In the genomic region with DNA sequence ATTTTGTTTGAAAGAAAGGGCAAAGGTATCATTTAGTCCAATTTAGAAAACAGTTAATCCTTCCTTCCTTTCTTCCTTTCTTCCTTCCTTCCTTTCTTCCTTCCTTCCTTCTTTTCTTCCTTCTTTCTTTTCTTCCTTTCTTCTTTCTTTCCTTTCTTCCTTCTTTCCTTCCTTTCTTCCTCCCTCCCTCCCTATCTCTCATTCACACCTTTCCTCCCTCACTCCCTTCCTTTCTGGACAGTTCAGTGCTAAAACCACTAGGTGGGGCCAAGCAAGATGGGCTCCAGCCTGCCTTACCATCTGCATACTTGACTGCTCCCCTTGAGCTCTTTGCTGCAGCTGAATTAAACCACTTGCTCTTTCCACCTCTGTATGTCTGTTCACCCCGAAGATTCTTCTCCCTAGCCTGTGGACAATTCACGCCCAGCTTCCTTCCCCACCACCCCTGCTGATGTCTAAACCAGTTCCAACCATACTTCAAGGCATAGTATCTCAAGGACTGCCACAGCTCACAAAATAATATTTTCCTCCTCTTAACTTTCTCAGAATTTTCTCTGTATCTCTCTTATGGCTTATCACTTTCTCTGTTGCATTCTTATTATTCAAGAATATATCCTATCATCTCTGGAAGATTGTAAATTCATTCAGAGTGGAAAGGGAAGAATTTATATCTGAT, we compare ENCODE assay signal across 8 cellular contexts.
DNase-seq lines count a peak whose midpoint lies in the region; ATAC-seq, FAIRE-seq and TF ChIP-seq lines count a peak whose summit lies in the region.

No MANE protein-coding gene starts in this region.

- no peak for ATAC-seq in GM21529 (IDR thresholded peaks at IDR 0.05; ENCODE audit: unreplicated experiment)

- no peaks in the 10 kb centered on the region for H3K36me3 Mint-ChIP-seq in endothelial cell (ENCODE audit: low read depth, unreplicated experiment)

- peak; percentile 77 for TF ChIP-seq CTCF in C4-2B (conservative IDR thresholded peaks at IDR 0.05)
- TF ChIP-seq CTCF in endothelial cell (IDR thresholded peaks at IDR 0.05; ENCODE audit: unreplicated experiment): peak; percentile 28

- no peak overlapping the region for H3K4me3 Mint-ChIP-seq in endothelial cell (ENCODE audit: unreplicated experiment)

- peak; percentile 1 for DNase-seq in GM19238 (ENCODE audit: insufficient read length, low spot score)
- peak; percentile 62 to 77 for DNase-seq in NCI-H1930 (lab: John Stamatoyannopoulos, UW)
- DNase-seq in endothelial cell (ENCODE audit: low spot score): no peak
- no peak for DNase-seq in activated T-cell treated with anti-CD3 and anti-CD28 coated beads, Interleukin-2, amount 50 U/mL, for 1 hour
- no peak for DNase-seq in NOMO-1 treated with dmso at 0.1 percent for 144 hours (lab: John Stamatoyannopoulos, UW; ENCODE audit: unreplicated experiment)
- no peak for DNase-seq in HTR-8/SVneo (ENCODE audit: insufficient read length, low spot score)

- no peak for FAIRE-seq in HTR-8/SVneo (lab: Jason Lieb, UNC)

- H3K4me1 Mint-ChIP-seq in endothelial cell (ENCODE audit: unreplicated experiment): no peaks in the 10 kb centered on the region

- H3K27me3 Mint-ChIP-seq in endothelial cell (ENCODE audit: unreplicated experiment): no peaks in the 10 kb centered on the region

- no peak overlapping the region for H3K27ac Mint-ChIP-seq in endothelial cell (ENCODE audit: unreplicated experiment)

- H3K9me3 Mint-ChIP-seq in endothelial cell (ENCODE audit: unreplicated experiment): no peaks in the 10 kb centered on the region

- H3K27ac ChIP-seq in C4-2B: no peak overlapping the region

Comparison
In these comparisons a context has a peak if more than half of its experiments do, and no peak if none do; other contexts are left out.
1. DNase-seq: peak in GM19238 (single experiment) and NCI-H1930 (2 of 2); none in endothelial cell (single experiment), activated T-cell treated with anti-CD3 and anti-CD28 coated beads, Interleukin-2, amount 50 U/mL, for 1 hour (single experiment), NOMO-1 treated with dmso at 0.1 percent for 144 hours (single experiment) and HTR-8/SVneo (single experiment).